ENCODE assay signal across 35 cellular contexts in the genomic region with DNA sequence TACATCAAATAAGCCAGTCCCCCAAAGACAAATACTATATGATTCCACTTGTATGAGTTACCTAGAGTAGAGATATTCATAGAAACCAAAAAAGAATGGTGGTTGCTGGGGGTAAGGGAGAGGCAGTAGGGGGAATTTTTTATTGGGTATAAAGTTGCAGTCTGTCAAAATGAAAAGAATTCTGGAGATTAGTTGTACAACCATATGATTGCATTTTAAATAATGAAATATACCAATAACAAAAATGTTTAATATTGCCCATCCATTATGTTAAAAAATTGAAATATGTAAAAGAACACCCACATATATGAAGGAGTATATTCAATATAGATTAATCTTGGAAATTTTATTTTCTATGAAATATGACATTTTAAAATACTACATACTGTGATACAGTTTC.
"Had no signal": no experiment of that assay in that cellular context is flagged by ENCODE, and none has a peak within 500 bp of the region (broad histone marks: within the 10 kb centered on the region; RNA-seq: fewer than 3 reads in every experiment).

No MANE protein-coding gene starts in this region.

- H3K36me3 ChIP-seq: MG63 had no signal

- H3K9me3 ChIP-seq: MG63 had no signal

- H3K27ac ChIP-seq: KMS-11 had no signal

- H3K4me3 ChIP-seq: MG63 had no signal

- H3K4me2 ChIP-seq: KMS-11 had no signal

- DNase-seq: Kasumi-1, KG1, MG63, MM.1S, MV-4-11, NCI-H1048, NCI-H1092, NCI-H1092 treated with DMSO at 0.1 percent for 48 hours, NCI-H1105, NCI-H1105 treated with DMSO at 0.1 percent for 48 hours, NCI-H1417, NCI-H1417 treated with DMSO at 0.1 percent for 48 hours, NCI-H1436, NCI-H1436 treated with DMSO at 0.1 percent for 48 hours, NCI-H146, NCI-H1694, NCI-H1694 treated with DMSO at 0.1 percent for 48 hours, NCI-H187, NCI-H187 treated with DMSO at 0.1 percent for 48 hours, NCI-H1930, NCI-H2029, NCI-H2029 treated with DMSO at 0.1 percent for 48 hours, NCI-H2081, NCI-H2081 treated with DMSO at 0.1 percent for 48 hours, NCI-H2107, NCI-H2171, NCI-H2171 treated with DMSO at 0.1 percent for 48 hours, NCI-H2227 treated with DMSO at 0.1 percent for 48 hours, NCI-H226, NCI-H345, NCI-H446, NCI-H446 treated with DMSO at 0.1 percent for 48 hours, NCI-H510A, NCI-H510A treated with DMSO at 0.1 percent for 48 hours had no signal

- H3K9ac ChIP-seq: KMS-11 had no signal

- H3K27me3 ChIP-seq: MG63 had no signal
